1 cellular context compared by ENCODE assay signal in the genomic region with DNA sequence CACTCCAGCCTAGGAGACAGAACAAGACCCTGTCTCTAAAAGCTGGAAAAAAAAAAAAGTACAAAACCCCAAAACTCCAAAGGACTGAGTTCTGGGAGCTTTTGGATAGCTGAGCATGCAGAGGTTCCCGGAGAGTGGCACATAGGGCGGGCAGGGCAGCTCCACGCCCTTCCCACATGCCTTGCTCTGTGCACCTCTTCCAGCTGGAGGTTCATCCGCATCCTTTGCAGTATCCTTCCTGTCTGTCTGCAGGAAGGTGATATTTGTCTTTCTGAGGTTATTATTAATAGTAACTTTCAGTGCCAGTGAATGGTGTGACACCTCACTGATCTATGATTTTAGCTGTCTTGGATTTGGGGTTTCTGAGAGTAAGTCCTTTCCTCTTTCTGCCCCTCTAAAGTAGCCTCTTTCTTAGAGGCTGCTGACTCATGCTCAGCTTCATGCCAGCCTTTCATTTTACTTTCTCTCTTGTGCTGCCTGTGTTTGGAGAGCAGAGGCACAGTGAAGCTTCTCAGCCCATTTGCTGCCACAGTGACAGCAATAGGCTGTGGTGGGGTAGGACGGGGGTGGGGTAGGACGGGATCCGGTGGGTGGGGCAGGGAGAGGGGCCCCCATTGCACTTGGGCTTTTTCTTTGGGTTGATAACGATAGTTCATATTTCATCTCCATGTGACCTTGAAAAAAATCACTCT.
TF ChIP-seq lines count a peak whose summit lies in the region.

No MANE protein-coding gene starts in this region.

TF ChIP-seq in K562, 482 proteins besides CTCF, POLR2A, EP300 and RAD21 (continued from another document):
- TF ChIP-seq, protein P1, sequence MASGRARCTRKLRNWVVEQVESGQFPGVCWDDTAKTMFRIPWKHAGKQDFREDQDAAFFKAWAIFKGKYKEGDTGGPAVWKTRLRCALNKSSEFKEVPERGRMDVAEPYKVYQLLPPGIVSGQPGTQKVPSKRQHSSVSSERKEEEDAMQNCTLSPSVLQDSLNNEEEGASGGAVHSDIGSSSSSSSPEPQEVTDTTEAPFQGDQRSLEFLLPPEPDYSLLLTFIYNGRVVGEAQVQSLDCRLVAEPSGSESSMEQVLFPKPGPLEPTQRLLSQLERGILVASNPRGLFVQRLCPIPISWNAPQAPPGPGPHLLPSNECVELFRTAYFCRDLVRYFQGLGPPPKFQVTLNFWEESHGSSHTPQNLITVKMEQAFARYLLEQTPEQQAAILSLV (tag; IDR thresholded peaks at IDR 0.05), result no peak
- TF ChIP-seq, protein P2, sequence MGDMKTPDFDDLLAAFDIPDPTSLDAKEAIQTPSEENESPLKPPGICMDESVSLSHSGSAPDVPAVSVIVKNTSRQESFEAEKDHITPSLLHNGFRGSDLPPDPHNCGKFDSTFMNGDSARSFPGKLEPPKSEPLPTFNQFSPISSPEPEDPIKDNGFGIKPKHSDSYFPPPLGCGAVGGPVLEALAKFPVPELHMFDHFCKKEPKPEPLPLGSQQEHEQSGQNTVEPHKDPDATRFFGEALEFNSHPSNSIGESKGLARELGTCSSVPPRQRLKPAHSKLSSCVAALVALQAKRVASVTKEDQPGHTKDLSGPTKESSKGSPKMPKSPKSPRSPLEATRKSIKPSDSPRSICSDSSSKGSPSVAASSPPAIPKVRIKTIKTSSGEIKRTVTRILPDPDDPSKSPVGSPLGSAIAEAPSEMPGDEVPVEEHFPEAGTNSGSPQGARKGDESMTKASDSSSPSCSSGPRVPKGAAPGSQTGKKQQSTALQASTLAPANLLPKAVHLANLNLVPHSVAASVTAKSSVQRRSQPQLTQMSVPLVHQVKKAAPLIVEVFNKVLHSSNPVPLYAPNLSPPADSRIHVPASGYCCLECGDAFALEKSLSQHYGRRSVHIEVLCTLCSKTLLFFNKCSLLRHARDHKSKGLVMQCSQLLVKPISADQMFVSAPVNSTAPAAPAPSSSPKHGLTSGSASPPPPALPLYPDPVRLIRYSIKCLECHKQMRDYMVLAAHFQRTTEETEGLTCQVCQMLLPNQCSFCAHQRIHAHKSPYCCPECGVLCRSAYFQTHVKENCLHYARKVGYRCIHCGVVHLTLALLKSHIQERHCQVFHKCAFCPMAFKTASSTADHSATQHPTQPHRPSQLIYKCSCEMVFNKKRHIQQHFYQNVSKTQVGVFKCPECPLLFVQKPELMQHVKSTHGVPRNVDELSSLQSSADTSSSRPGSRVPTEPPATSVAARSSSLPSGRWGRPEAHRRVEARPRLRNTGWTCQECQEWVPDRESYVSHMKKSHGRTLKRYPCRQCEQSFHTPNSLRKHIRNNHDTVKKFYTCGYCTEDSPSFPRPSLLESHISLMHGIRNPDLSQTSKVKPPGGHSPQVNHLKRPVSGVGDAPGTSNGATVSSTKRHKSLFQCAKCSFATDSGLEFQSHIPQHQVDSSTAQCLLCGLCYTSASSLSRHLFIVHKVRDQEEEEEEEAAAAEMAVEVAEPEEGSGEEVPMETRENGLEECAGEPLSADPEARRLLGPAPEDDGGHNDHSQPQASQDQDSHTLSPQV (IDR thresholded peaks at IDR 0.05), result 0 out of 2 replicates have a peak, but pooled peaks have one; percentile 12
- TF ChIP-seq NR2C1 (IDR thresholded peaks at IDR 0.05) (no peak), NR2C1 (tag; IDR thresholded peaks at IDR 0.05) (no peak), PHF21A (IDR thresholded peaks at IDR 0.05; ENCODE audit: borderline replicate concordance, low read depth) (no peak), ZFX (CRISPR knock-in tag; IDR thresholded peaks at IDR 0.05) (no peak), ZNF707 (CRISPR knock-in tag; conservative IDR thresholded peaks at IDR 0.05) (no peak), ZNF316 (IDR thresholded peaks at IDR 0.05) (peak; percentile 44), ZNF263 (CRISPR knock-in tag; IDR thresholded peaks at IDR 0.05; ENCODE audit: borderline replicate concordance) (no peak), ZNF274 (IDR thresholded peaks at IDR 0.05; ENCODE audit: borderline replicate concordance, low read depth, low read length) (no peak), BACH1 (tag; IDR thresholded peaks at IDR 0.05) (peak; percentile 62; the same call in 1 of the 2 replicates), FOXM1 (IDR thresholded peaks at IDR 0.05; ENCODE audit: low read depth) (no peak), FOXM1 (CRISPR knock-in tag; IDR thresholded peaks at IDR 0.05; ENCODE audit: low read depth) (no peak), NFE2 (IDR thresholded peaks at IDR 0.05; ENCODE audit: low read depth) (peak; percentile 73), RBM15 (IDR thresholded peaks at IDR 0.05; ENCODE audit: insufficient read depth, low read length) (no peak), C11orf30 (IDR thresholded peaks at IDR 0.05; ENCODE audit: low read depth) (peak; percentile 69), ELF1 (tag; IDR thresholded peaks at IDR 0.05) (no peak)
- TF ChIP-seq, protein P3, sequence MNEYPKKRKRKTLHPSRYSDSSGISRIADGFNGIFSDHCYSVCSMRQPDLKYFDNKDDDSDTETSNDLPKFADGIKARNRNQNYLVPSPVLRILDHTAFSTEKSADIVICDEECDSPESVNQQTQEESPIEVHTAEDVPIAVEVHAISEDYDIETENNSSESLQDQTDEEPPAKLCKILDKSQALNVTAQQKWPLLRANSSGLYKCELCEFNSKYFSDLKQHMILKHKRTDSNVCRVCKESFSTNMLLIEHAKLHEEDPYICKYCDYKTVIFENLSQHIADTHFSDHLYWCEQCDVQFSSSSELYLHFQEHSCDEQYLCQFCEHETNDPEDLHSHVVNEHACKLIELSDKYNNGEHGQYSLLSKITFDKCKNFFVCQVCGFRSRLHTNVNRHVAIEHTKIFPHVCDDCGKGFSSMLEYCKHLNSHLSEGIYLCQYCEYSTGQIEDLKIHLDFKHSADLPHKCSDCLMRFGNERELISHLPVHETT (CRISPR knock-in tag; conservative IDR thresholded peaks at IDR 0.05 in 1 of 2, IDR thresholded peaks at IDR 0.05 in 1 of 2), result 0 out of 4 replicates have a peak, but pooled peaks of 1 of the 2 experiments have one; percentile 45
- TF ChIP-seq, protein P4, sequence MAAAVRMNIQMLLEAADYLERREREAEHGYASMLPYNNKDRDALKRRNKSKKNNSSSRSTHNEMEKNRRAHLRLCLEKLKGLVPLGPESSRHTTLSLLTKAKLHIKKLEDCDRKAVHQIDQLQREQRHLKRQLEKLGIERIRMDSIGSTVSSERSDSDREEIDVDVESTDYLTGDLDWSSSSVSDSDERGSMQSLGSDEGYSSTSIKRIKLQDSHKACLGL (CRISPR knock-in tag; IDR thresholded peaks at IDR 0.05; ENCODE audit: borderline replicate concordance, poor library complexity, severe bottlenecking), result no peak
- TF ChIP-seq, protein P5, sequence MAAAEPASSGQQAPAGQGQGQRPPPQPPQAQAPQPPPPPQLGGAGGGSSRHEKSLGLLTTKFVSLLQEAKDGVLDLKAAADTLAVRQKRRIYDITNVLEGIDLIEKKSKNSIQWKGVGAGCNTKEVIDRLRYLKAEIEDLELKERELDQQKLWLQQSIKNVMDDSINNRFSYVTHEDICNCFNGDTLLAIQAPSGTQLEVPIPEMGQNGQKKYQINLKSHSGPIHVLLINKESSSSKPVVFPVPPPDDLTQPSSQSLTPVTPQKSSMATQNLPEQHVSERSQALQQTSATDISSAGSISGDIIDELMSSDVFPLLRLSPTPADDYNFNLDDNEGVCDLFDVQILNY (CRISPR knock-in tag; IDR thresholded peaks at IDR 0.05), result no peak
- TF ChIP-seq, protein P6, sequence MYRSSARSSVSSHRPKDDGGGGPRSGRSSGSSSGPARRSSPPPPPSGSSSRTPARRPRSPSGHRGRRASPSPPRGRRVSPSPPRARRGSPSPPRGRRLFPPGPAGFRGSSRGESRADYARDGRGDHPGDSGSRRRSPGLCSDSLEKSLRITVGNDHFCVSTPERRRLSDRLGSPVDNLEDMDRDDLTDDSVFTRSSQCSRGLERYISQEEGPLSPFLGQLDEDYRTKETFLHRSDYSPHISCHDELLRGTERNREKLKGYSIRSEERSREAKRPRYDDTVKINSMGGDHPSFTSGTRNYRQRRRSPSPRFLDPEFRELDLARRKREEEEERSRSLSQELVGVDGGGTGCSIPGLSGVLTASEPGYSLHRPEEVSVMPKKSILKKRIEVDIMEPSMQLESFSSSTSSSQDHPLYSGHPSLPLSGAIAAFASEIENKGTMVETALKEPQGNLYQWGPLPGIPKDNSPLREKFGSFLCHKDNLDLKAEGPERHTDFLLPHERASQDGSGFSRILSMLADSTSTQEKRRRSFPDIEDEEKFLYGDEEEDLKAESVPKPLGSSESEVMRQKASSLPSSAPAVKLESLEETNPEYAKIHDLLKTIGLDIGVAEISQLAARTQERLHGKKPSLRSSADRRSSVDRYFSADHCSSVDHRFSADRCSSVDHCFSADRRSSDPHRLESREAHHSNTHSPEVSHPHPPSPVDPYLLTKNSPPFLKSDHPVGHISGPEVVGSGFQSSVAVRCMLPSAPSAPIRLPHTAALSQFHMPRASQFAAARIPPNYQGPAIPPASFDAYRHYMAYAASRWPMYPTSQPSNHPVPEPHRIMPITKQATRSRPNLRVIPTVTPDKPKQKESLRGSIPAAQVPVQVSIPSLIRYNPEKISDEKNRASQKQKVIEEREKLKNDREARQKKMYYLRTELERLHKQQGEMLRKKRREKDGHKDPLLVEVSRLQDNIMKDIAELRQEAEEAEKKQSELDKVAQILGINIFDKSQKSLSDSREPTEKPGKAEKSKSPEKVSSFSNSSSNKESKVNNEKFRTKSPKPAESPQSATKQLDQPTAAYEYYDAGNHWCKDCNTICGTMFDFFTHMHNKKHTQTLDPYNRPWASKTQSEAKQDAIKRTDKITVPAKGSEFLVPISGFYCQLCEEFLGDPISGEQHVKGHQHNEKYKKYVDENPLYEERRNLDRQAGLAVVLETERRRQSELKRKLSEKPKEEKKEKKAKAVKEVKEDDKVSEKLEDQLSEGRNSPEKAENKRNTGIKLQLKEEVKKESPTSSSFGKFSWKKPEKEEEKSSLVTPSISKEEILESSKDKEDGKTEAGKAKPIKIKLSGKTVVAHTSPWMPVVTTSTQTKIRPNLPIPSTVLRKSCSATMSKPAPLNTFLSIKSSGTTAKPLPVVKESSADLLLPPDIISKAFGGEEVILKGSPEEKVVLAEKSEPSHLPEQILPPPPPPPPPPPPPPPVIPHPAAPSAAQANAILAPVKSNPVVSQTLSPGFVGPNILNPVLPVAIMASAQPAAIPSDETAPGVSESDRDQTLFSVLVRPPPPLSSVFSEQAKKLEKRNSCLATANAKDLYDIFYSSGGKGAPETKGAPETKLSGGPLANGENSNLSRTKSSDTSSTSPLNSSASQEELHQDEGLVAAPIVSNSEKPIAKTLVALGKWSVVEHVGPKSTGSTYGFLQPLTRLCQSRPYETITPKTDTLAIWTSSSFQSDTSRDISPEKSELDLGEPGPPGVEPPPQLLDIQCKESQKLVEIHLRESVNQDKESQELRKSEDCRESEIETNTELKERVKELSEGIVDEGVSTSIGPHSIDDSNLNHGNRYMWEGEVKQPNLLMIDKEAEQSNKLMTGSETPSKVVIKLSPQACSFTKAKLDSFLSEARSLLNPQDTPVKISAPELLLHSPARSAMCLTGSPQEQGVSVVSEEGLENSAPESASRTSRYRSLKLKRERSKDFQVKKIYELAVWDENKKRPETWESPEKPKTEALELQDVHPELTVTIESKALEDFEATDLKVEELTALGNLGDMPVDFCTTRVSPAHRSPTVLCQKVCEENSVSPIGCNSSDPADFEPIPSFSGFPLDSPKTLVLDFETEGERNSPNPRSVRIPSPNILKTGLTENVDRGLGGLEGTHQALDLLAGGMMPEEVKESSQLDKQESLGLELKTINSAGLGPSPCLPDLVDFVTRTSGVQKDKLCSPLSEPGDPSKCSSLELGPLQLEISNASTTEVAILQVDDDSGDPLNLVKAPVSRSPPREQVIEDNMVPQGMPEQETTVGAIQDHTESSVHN (IDR thresholded peaks at IDR 0.05; ENCODE audit: borderline replicate concordance in 1 of 2, low read depth in 1 of 2), result no peak
TF ChIP-seq in K562: peak in this region for 10.
